In genomic region chr13:111393221-111393790, GRCh38 we compare ENCODE assay signal across 21 cellular contexts.
A peak's percentile ranks its signal among the peaks of the same experiment; 100 is the strongest.
DNase-seq lines count a peak whose midpoint lies in the region; TF ChIP-seq lines count a peak whose summit lies in the region.
"Had no signal": no experiment of that assay in that cellular context is flagged by ENCODE, and none has a peak within 500 bp of the region (broad histone marks: within the 10 kb centered on the region; RNA-seq: fewer than 3 reads in every experiment).

No MANE protein-coding gene starts in this region.

- WGBS in endodermal cell (ENCODE audit: insufficient coverage in 1 of 2, insufficient read length in 1 of 2), 2 experiments = 87 to 89% methylated on average over 7 to 8 of the region's 8 CpGs

- no peak for TF ChIP-seq POLR2A in vagina (IDR thresholded peaks at IDR 0.05)

- no peaks in the 10 kb centered on the region for H3K36me3 Mint-ChIP-seq in endodermal cell (ENCODE audit: low read depth)
- no peaks in the 10 kb centered on the region for H3K36me3 Mint-ChIP-seq in osteocyte (ENCODE audit: unreplicated experiment)
- H3K36me3 Mint-ChIP-seq in CD14-positive monocyte = no peaks in the 10 kb centered on the region
- H3K36me3 Mint-ChIP-seq: CD8-positive, alpha-beta T cell had no signal

- DNase-seq in activated CD8-positive, alpha-beta memory T cell treated with anti-CD3 and anti-CD28 coated beads for 24 hours = peak; percentile 24
- DNase-seq in activated CD8-positive, alpha-beta memory T cell treated with anti-CD3 and anti-CD28 coated beads, Interleukin-2, amount 50 U/mL, for 48 hours = no peak
- DNase-seq in endodermal cell (peak; percentile 17), osteocyte (ENCODE audit: extremely low spot score, unreplicated experiment) (peak; percentile 64), vagina (ENCODE audit: extremely low spot score in 2 of 2) (peak; percentile 22 to 80), AML-193 (lab: John Stamatoyannopoulos, UW) (no peak), CD14-positive monocyte (ENCODE audit: low spot score) (no peak)
- DNase-seq in activated CD4-positive, alpha-beta T cell treated with anti-CD3 and anti-CD28 coated beads for 1 hour = no peak
- DNase-seq: ACHN, GF-D8, IMR-90, NCI-H1105 treated with DMSO at 0.1 percent for 48 hours, NCI-H2029 treated with DMSO at 0.1 percent for 48 hours, NCI-H226, NCI-H524, NCI-H774 had no signal

- H3K9me3 Mint-ChIP-seq in endodermal cell = peaks cover 8% of the 10 kb centered on the region
- peaks cover 4% of the 10 kb centered on the region for H3K9me3 Mint-ChIP-seq in osteocyte (ENCODE audit: unreplicated experiment)
- H3K9me3 Mint-ChIP-seq in CD14-positive monocyte = peaks cover 0 to 6% (median 0%) of the 10 kb centered on the region in 7 donors
- H3K9me3 Mint-ChIP-seq: CD8-positive, alpha-beta T cell had no signal

- H3K27me3 ChIP-seq in endodermal cell (ENCODE audit: control insufficient read depth, insufficient read depth, low read length, poor library complexity, severe bottlenecking) (no peaks in the 10 kb centered on the region), vagina (no peaks in the 10 kb centered on the region)
- H3K27me3 ChIP-seq: BLaER1 treated with 17β-estradiol and CSF1 and Interleukin-3, amounts not matched to agents 10 nM and 100 nM had no signal

- H3K9ac ChIP-seq in endodermal cell (ENCODE audit: extremely low read depth, low read length, poor library complexity, severe bottlenecking) = no peak overlapping the region
- H3K9ac ChIP-seq: BLaER1 treated with 17β-estradiol and CSF1 and Interleukin-3, amounts not matched to agents 10 nM and 100 nM; KMS-11 had no signal

- H3K36me3 ChIP-seq in endodermal cell (ENCODE audit: control insufficient read depth, insufficient read depth, low read length) = no peaks in the 10 kb centered on the region
- H3K36me3 ChIP-seq in vagina = no peaks in the 10 kb centered on the region
- H3K36me3 ChIP-seq: BLaER1 treated with 17β-estradiol and CSF1 and Interleukin-3, amounts not matched to agents 10 nM and 100 nM; SJSA1 had no signal

- H3K4me3 ChIP-seq in endodermal cell (ENCODE audit: low read length) (no peak overlapping the region), vagina (no peak overlapping the region)
- H3K4me3 ChIP-seq: BLaER1 treated with 17β-estradiol and CSF1 and Interleukin-3, amounts not matched to agents 10 nM and 100 nM; SJSA1 had no signal

- H3K27me3 Mint-ChIP-seq in endodermal cell (ENCODE audit: insufficient read depth) (peaks cover 2% of the 10 kb centered on the region), osteocyte (ENCODE audit: unreplicated experiment) (peaks cover 2% of the 10 kb centered on the region), CD14-positive monocyte (ENCODE audit: low read depth in 3 of 3) (peaks cover 1 to 3% (median 2%) of the 10 kb centered on the region in 3 donors)

- H3K4me1 ChIP-seq in endodermal cell (ENCODE audit: control insufficient read depth, insufficient read depth, low read length) (no peaks in the 10 kb centered on the region), vagina (no peaks in the 10 kb centered on the region)
- H3K4me1 ChIP-seq: SJSA1 had no signal

- no peaks in the 10 kb centered on the region for H3K4me1 Mint-ChIP-seq in endodermal cell
- H3K4me1 Mint-ChIP-seq in osteocyte (ENCODE audit: unreplicated experiment) = no peaks in the 10 kb centered on the region
- H3K4me1 Mint-ChIP-seq in CD14-positive monocyte = no peaks in the 10 kb centered on the region

- no peak for TF ChIP-seq CTCF in endodermal cell (conservative IDR thresholded peaks at IDR 0.05)
- TF ChIP-seq CTCF in osteocyte (IDR thresholded peaks at IDR 0.05) = no peak
- TF ChIP-seq CTCF in vagina (IDR thresholded peaks at IDR 0.05) = no peak
- TF ChIP-seq CTCF in CD14-positive monocyte (IDR thresholded peaks at IDR 0.05) = no peak

- intact Hi-C loops in vagina (cut with DNase I) = no loop called here
- intact Hi-C loops in CD14-positive monocyte (cut with micrococcal nuclease) = no loop called here

- H3K27ac ChIP-seq in endodermal cell (ENCODE audit: low read depth, low read length) = no peak overlapping the region
- H3K27ac ChIP-seq in vagina = no peak overlapping the region
- H3K27ac ChIP-seq: 22Rv1; BLaER1 treated with 17β-estradiol and CSF1 and Interleukin-3, amounts not matched to agents 10 nM and 100 nM; KMS-11; SJSA1 had no signal

- H3K4me3 Mint-ChIP-seq in endodermal cell = no peak overlapping the region
- no peak overlapping the region for H3K4me3 Mint-ChIP-seq in osteocyte (ENCODE audit: unreplicated experiment)
- no peak overlapping the region for H3K4me3 Mint-ChIP-seq in CD14-positive monocyte
- H3K4me3 Mint-ChIP-seq: CD8-positive, alpha-beta T cell had no signal

- H3K9me3 ChIP-seq in endodermal cell (ENCODE audit: control insufficient read depth, low read length) = no peaks in the 10 kb centered on the region
- H3K9me3 ChIP-seq in vagina = no peaks in the 10 kb centered on the region

- H3K27ac Mint-ChIP-seq in endodermal cell = no peak overlapping the region
- no peak overlapping the region for H3K27ac Mint-ChIP-seq in osteocyte (ENCODE audit: unreplicated experiment)
- H3K27ac Mint-ChIP-seq in CD14-positive monocyte = no peak overlapping the region
- H3K27ac Mint-ChIP-seq: CD8-positive, alpha-beta T cell had no signal

Comparison
In these comparisons a context has a peak if more than half of its experiments do, and no peak if none do; other contexts are left out.
1. DNase-seq: peak in activated CD8-positive, alpha-beta memory T cell treated with anti-CD3 and anti-CD28 coated beads for 24 hours (single experiment), endodermal cell (single experiment), osteocyte (single experiment) and vagina (2 of 2); none in activated CD8-positive, alpha-beta memory T cell treated with anti-CD3 and anti-CD28 coated beads, Interleukin-2, amount 50 U/mL, for 48 hours (single experiment), AML-193 (0 of 2), CD14-positive monocyte (single experiment) and activated CD4-positive, alpha-beta T cell treated with anti-CD3 and anti-CD28 coated beads for 1 hour (single experiment).